21 cellular contexts compared by ENCODE assay signal in the genomic region with DNA sequence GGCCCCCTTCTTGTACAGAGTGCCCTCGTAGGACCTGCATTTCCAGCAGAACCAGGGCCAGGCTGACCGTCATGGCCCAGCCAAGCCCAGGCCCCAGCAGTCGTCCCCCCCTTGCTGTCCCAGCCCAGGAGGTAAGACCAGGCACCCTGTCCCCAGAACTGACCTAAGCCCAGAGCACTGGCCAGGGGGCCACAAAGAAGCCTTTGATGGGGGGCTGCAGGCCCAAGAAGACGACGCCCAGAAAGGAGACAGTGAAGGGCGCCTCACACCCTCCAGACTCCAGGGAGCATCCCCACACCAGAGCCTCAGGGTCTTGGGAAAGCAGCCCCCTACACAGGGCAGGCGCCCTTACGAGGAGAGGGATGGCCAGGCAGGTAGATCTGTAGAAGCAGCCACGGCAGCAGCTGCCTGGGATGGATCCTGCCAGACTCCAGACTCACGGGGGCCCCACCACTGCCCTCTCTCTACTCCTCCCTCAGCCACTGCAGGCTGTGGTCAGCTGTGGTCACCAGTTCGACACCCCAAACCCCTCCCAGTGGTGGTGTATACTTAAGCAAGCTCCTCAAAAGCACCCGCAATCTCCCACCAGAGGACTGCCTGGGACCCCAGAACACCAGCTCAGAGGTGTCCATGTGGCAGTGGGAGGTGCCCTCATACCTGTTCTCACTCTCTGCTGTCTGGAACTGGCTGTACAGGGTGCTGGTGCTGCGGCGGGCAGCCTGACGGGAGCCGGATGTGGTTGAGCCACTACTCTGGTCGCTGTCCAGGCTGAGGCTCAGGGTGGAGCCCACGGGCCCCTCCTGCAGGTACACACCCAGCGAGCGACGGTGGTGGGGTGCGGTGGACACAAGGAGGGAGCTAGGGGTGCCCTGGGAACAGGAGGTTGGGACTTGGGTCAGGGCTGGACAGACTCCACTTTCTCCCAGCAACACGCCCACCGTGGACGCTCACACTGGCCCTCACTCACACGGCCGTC. TPM values are rescaled to one million over a fixed set of nuclear protein-coding genes. Genes with fewer than 3 reads are reported as not detected.
DNase-seq lines count a peak whose midpoint lies in the region; ATAC-seq and TF ChIP-seq lines count a peak whose summit lies in the region.
"Had no signal": no experiment of that assay in that cellular context is flagged by ENCODE, and none has a peak within 500 bp of the region (broad histone marks: within the 10 kb centered on the region; RNA-seq: fewer than 3 reads in every experiment).

No MANE protein-coding gene starts in this region.

- H3F3A ChIP-seq in OCI-LY1 (ENCODE audit: insufficient read depth, low read length), result 0 out of 2 replicates have a peak, but pooled peaks cover 4% of the 10 kb centered on the region

- no peaks in the 10 kb centered on the region for H4K20me1 ChIP-seq in OCI-LY1 (ENCODE audit: insufficient read depth, low read length)

- CTCF ChIA-PET in activated naive CD4-positive, alpha-beta T cell treated with anti-CD3 and anti-CD28 coated beads for 36 hours (lab: Charles Lee), result interaction anchor here (1.2 kb wide), 1 partner anchor 14 kb away, joined by 3 read pairs; no protein-coding TSS in a partner anchor

- H3K27ac ChIP-seq in OCI-LY1 (ENCODE audit: low read depth, low read length, poor library complexity, severe bottlenecking) (peak overlapping the region; percentile 97), neuronal stem cell (replicated peaks; ENCODE audit: low read length) (no peak overlapping the region), mesenchymal stem cell (ENCODE audit: low read length, poor library complexity, severe bottlenecking) (no peak overlapping the region)
- H3K27ac ChIP-seq: cardiac muscle cell, foreskin keratinocyte, lower lobe of right lung had no signal

- H2BK120ac ChIP-seq in neuronal stem cell (ENCODE audit: low read depth, low read length), result no peak overlapping the region
- no peak overlapping the region for H2BK120ac ChIP-seq in mesenchymal stem cell (ENCODE audit: low read depth, low read length)

- H3K9me3 ChIP-seq in OCI-LY1 (ENCODE audit: low read length), result no peaks in the 10 kb centered on the region
- H3K9me3 ChIP-seq in neuronal stem cell (replicated peaks in 1 of 2; ENCODE audit: control insufficient read depth in 2 of 2, insufficient read depth in 1 of 2, low read depth in 1 of 2, low read length in 2 of 2), result peaks cover 0 to 4% of the 10 kb centered on the region in 2 donors
- no peaks in the 10 kb centered on the region for H3K9me3 ChIP-seq in mesenchymal stem cell (ENCODE audit: control insufficient read depth, low read length)
- H3K9me3 ChIP-seq: lower lobe of right lung had no signal

- no peaks in the 10 kb centered on the region for H3K9me2 ChIP-seq in OCI-LY1 (ENCODE audit: low read depth, low read length)

- H3K23ac ChIP-seq in neuronal stem cell (ENCODE audit: low read depth, low read length, poor library complexity), result peak overlapping the region; percentile 6
- no peak overlapping the region for H3K23ac ChIP-seq in mesenchymal stem cell (ENCODE audit: low read length in 2 of 2)

- no peak overlapping the region for H4K91ac ChIP-seq in neuronal stem cell (ENCODE audit: low read depth, low read length, poor library complexity)
- no peak overlapping the region for H4K91ac ChIP-seq in mesenchymal stem cell (ENCODE audit: low read length)

- intact Hi-C loops in activated naive CD4-positive, alpha-beta T cell treated with anti-CD3 and anti-CD28 coated beads for 36 hours (cut with micrococcal nuclease), result no loop called here

- peak; percentile 25 for ATAC-seq in esophagus mucosa
- ATAC-seq: activated CD4-positive, alpha-beta T cell treated with anti-CD3 and anti-CD28 coated beads for 36 hours; foreskin keratinocyte; lower lobe of right lung had no signal

- no peak overlapping the region for H3K4me2 ChIP-seq in OCI-LY1 (ENCODE audit: low read length)
- H3K4me2 ChIP-seq in neuronal stem cell (ENCODE audit: insufficient read depth, low read length, poor library complexity, severe bottlenecking), result no peak overlapping the region
- no peak overlapping the region for H3K4me2 ChIP-seq in mesenchymal stem cell (ENCODE audit: low read length, poor library complexity, severe bottlenecking)

- no peak for TF ChIP-seq CTCF in OCI-LY1 (IDR thresholded peaks at IDR 0.05; ENCODE audit: low read length)
- TF ChIP-seq CTCF in nephron progenitor cell (IDR thresholded peaks at IDR 0.05), result no peak

- H4K8ac ChIP-seq in neuronal stem cell (ENCODE audit: low read depth, low read length) (no peak overlapping the region), mesenchymal stem cell (ENCODE audit: low read length) (no peak overlapping the region)

- no peak overlapping the region for H3K4me3 Mint-ChIP-seq in activated naive CD4-positive, alpha-beta T cell treated with anti-CD3 and anti-CD28 coated beads for 36 hours
- H3K4me3 Mint-ChIP-seq in nephron progenitor cell, result no peak overlapping the region
- H3K4me3 Mint-ChIP-seq: activated CD4-positive, alpha-beta T cell treated with anti-CD3 and anti-CD28 coated beads for 36 hours had no signal

- H2AFZ ChIP-seq in OCI-LY1 (ENCODE audit: low read length) (no peak overlapping the region), neuronal stem cell (ENCODE audit: low read length) (no peak overlapping the region), mesenchymal stem cell (ENCODE audit: low read depth, low read length) (no peak overlapping the region)

- peak overlapping the region; percentile 56 for H3K14ac ChIP-seq in neuronal stem cell (ENCODE audit: low read length)
- H3K14ac ChIP-seq in mesenchymal stem cell (ENCODE audit: low read length in 2 of 2), result no peak overlapping the region

- peak overlapping the region; percentile 22 for H3K27ac Mint-ChIP-seq in activated naive CD4-positive, alpha-beta T cell treated with anti-CD3 and anti-CD28 coated beads for 36 hours
- no peak overlapping the region for H3K27ac Mint-ChIP-seq in nephron progenitor cell

- H3K36me3 ChIP-seq in OCI-LY1 (ENCODE audit: insufficient read depth, low read length) (peaks cover 74% of the 10 kb centered on the region), neuronal stem cell (replicated peaks in 1 of 2; ENCODE audit: control insufficient read depth in 2 of 2, insufficient read depth in 2 of 2, low read length in 2 of 2) (peaks cover 35 to 89% of the 10 kb centered on the region in 2 donors), mesenchymal stem cell (ENCODE audit: control insufficient read depth in 1 of 2, insufficient read depth in 2 of 2, low read depth in 1 of 2, low read length in 2 of 2) (peaks cover 67 to 69% of the 10 kb centered on the region in 2 experiments)

- H3K9ac ChIP-seq in OCI-LY1 (ENCODE audit: low read length), result no peak overlapping the region
- H3K9ac ChIP-seq in neuronal stem cell (ENCODE audit: low read depth, low read length, poor library complexity), result peak overlapping the region; percentile 21
- no peak overlapping the region for H3K9ac ChIP-seq in mesenchymal stem cell (ENCODE audit: low read length)

- H3K79me1 ChIP-seq in neuronal stem cell (ENCODE audit: low read depth, low read length), result peaks cover 5% of the 10 kb centered on the region
- H3K79me1 ChIP-seq in mesenchymal stem cell (replicated peaks; ENCODE audit: low read length, poor library complexity, severe bottlenecking), result peaks cover 9% of the 10 kb centered on the region

- no peaks in the 10 kb centered on the region for H3K79me2 ChIP-seq in OCI-LY1 (ENCODE audit: insufficient read depth, low read length)

- H3K36me3 Mint-ChIP-seq in activated naive CD4-positive, alpha-beta T cell treated with anti-CD3 and anti-CD28 coated beads for 36 hours (ENCODE audit: low read depth), result peaks cover 5% of the 10 kb centered on the region
- H3K36me3 Mint-ChIP-seq in nephron progenitor cell (ENCODE audit: low read depth), result peaks cover 45% of the 10 kb centered on the region

- H3K4me1 ChIP-seq in OCI-LY1 (ENCODE audit: insufficient read depth, low read length, severe bottlenecking), result peaks cover 70% of the 10 kb centered on the region
- peaks cover 0 to 4% of the 10 kb centered on the region in 2 donors for H3K4me1 ChIP-seq in neuronal stem cell (ENCODE audit: control insufficient read depth in 2 of 2, insufficient read depth in 1 of 2, low read depth in 1 of 2, low read length in 2 of 2)
- H3K4me1 ChIP-seq in mesenchymal stem cell (ENCODE audit: control insufficient read depth, insufficient read depth, low read depth, low read length), result peaks cover 20% of the 10 kb centered on the region
- H3K4me1 ChIP-seq: foreskin keratinocyte had no signal

- H3K27me3 ChIP-seq in OCI-LY1 (ENCODE audit: insufficient read depth, low read length) (no peaks in the 10 kb centered on the region), neuronal stem cell (ENCODE audit: control insufficient read depth in 3 of 3, insufficient read depth in 3 of 3, low read depth in 1 of 3, low read length in 3 of 3) (no peaks in the 10 kb centered on the region), mesenchymal stem cell (ENCODE audit: control insufficient read depth in 1 of 2, insufficient read depth in 1 of 2, low read length in 2 of 2) (no peaks in the 10 kb centered on the region)
- H3K27me3 ChIP-seq: cardiac muscle cell, foreskin keratinocyte had no signal

- no peak overlapping the region for H3K4me3 ChIP-seq in OCI-LY1 (ENCODE audit: low read depth, low read length, poor library complexity, severe bottlenecking)
- no peak overlapping the region for H3K4me3 ChIP-seq in neuronal stem cell (ENCODE audit: low read length in 2 of 2)
- H3K4me3 ChIP-seq in mesenchymal stem cell (ENCODE audit: insufficient read depth in 1 of 2, low read depth in 1 of 2, low read length in 2 of 2), result no peak overlapping the region
- H3K4me3 ChIP-seq: cardiac muscle cell, lower lobe of right lung had no signal

- H2BK12ac ChIP-seq in neuronal stem cell (ENCODE audit: low read length), result no peak overlapping the region
- no peak overlapping the region for H2BK12ac ChIP-seq in mesenchymal stem cell (ENCODE audit: low read length in 2 of 2)

- no peaks in the 10 kb centered on the region for H3K9me3 Mint-ChIP-seq in activated naive CD4-positive, alpha-beta T cell treated with anti-CD3 and anti-CD28 coated beads for 36 hours
- H3K9me3 Mint-ChIP-seq in nephron progenitor cell, result no peaks in the 10 kb centered on the region

- no peaks in the 10 kb centered on the region for H3K27me3 Mint-ChIP-seq in activated naive CD4-positive, alpha-beta T cell treated with anti-CD3 and anti-CD28 coated beads for 36 hours (ENCODE audit: low read depth)
- peaks cover 3% of the 10 kb centered on the region for H3K27me3 Mint-ChIP-seq in nephron progenitor cell (ENCODE audit: low read depth, poor library complexity)
- H3K27me3 Mint-ChIP-seq: activated CD4-positive, alpha-beta T cell treated with anti-CD3 and anti-CD28 coated beads for 36 hours had no signal

- WGBS in neuronal stem cell (ENCODE audit: extremely low coverage in 2 of 2, insufficient read length in 2 of 2, insufficient replicate concordance in 1 of 2), 2 donors, result no CpG with 5 or more reads among the region's 27 CpGs
- 97% methylated on average over 25 of the region's 27 CpGs for WGBS in mesenchymal stem cell

- H2AK5ac ChIP-seq in neuronal stem cell (ENCODE audit: low read depth, low read length), result no peak overlapping the region
- no peak overlapping the region for H2AK5ac ChIP-seq in mesenchymal stem cell (ENCODE audit: low read length, severe bottlenecking)

- H3K4ac ChIP-seq in neuronal stem cell (ENCODE audit: low read length) (no peak overlapping the region), mesenchymal stem cell (ENCODE audit: low read depth in 1 of 2, low read length in 2 of 2) (no peak overlapping the region)

- H3K4me1 Mint-ChIP-seq in activated naive CD4-positive, alpha-beta T cell treated with anti-CD3 and anti-CD28 coated beads for 36 hours (ENCODE audit: low read depth), result peaks cover 12% of the 10 kb centered on the region
- H3K4me1 Mint-ChIP-seq in nephron progenitor cell, result peaks cover 7% of the 10 kb centered on the region

- H2BK5ac ChIP-seq in neuronal stem cell (ENCODE audit: low read length), result no peak overlapping the region
- H2BK5ac ChIP-seq in mesenchymal stem cell (ENCODE audit: low read depth, low read length, poor library complexity, severe bottlenecking), result no peak overlapping the region

- H2BK15ac ChIP-seq in neuronal stem cell (ENCODE audit: low read length), result no peak overlapping the region
- no peak overlapping the region for H2BK15ac ChIP-seq in mesenchymal stem cell (ENCODE audit: low read depth, poor library complexity, severe bottlenecking)

- no peak for DNase-seq in activated naive CD4-positive, alpha-beta T cell treated with anti-CD3 and anti-CD28 coated beads for 36 hours
- DNase-seq in activated naive CD4-positive, alpha-beta T cell treated with Interleukin-2 at 50 U/mL for 16 hours, result no peak
- DNase-seq in neuronal stem cell (ENCODE audit: low spot score), result no peak
- no peak for DNase-seq in nephron progenitor cell
- DNase-seq in mesenchymal stem cell, result no peak
- no peak for DNase-seq in glomerular visceral epithelial cell (ENCODE audit: extremely low spot score)
- DNase-seq: activated CD4-positive, alpha-beta T cell treated with anti-CD3 and anti-CD28 coated beads for 36 hours; COR-L47; foreskin keratinocyte; islet precursor cell; lower lobe of right lung; NCI-H1092 treated with DMSO at 0.1 percent for 48 hours; NCI-H2081 treated with DMSO at 0.1 percent for 48 hours; stimulated activated CD4-positive, alpha-beta T cell treated with anti-CD3 and anti-CD28 coated beads, Interleukin-4, amount 100 ng/mL, for 24 hours had no signal

- H3K18ac ChIP-seq in neuronal stem cell (ENCODE audit: low read length) (no peak overlapping the region), mesenchymal stem cell (ENCODE audit: low read depth in 1 of 2, low read length in 2 of 2) (no peak overlapping the region)

RNA-seq across cellular contexts. Expression of a gene that starts 27.0 kb away (rescaled TPM):
- total RNA-seq in activated naive CD4-positive, alpha-beta T cell treated with anti-CD3 and anti-CD28 coated beads for 36 hours, result 100 to 1,000 TPM; 100 TPM
- 55.0 TPM for total RNA-seq in esophagus mucosa
- polyA plus RNA-seq in neuronal stem cell (2013, experiment 1 of 2), result 39.3 TPM
- 38.7 TPM for polyA plus RNA-seq in neuronal stem cell (2013, experiment 2 of 2)
- 23.9 TPM for polyA plus RNA-seq in mesenchymal stem cell (2013, experiment 1 of 2)
- polyA plus RNA-seq in mesenchymal stem cell (2013, experiment 2 of 2), result 22.7 TPM

RNA-seq across cellular contexts. Expression of a gene that starts 33.5 kb away (rescaled TPM):
- 1 to 10 TPM; 7.5 to 8.3 TPM for total RNA-seq in activated naive CD4-positive, alpha-beta T cell treated with anti-CD3 and anti-CD28 coated beads for 36 hours
- 11.7 TPM for total RNA-seq in esophagus mucosa
- polyA plus RNA-seq in neuronal stem cell (2013, experiment 1 of 2), result 2.4 TPM
- polyA plus RNA-seq in neuronal stem cell (2013, experiment 2 of 2), result 2.2 TPM
- polyA plus RNA-seq in mesenchymal stem cell (2013, experiment 1 of 2), result 11.3 TPM
- polyA plus RNA-seq in mesenchymal stem cell (2013, experiment 2 of 2), result 10.9 TPM

RNA-seq across cellular contexts. Expression of a gene that starts 38.8 kb away (rescaled TPM):
- total RNA-seq in activated naive CD4-positive, alpha-beta T cell treated with anti-CD3 and anti-CD28 coated beads for 36 hours, result under 1 TPM in 1 of 2 experiments, not detected in 1; 0.31 TPM
- total RNA-seq in esophagus mucosa, result not detected
- 0.33 TPM for polyA plus RNA-seq in neuronal stem cell (2013, experiment 1 of 2)
- 0.26 TPM for polyA plus RNA-seq in neuronal stem cell (2013, experiment 2 of 2)
- 0.14 TPM for polyA plus RNA-seq in mesenchymal stem cell (2013, experiment 1 of 2)
- 0.16 TPM for polyA plus RNA-seq in mesenchymal stem cell (2013, experiment 2 of 2)
- total RNA-seq: cardiac muscle cell, Daoy, dermis microvascular lymphatic vessel endothelial cell, epithelial cell of proximal tubule, foreskin keratinocyte, lower lobe of right lung, urinary bladder had no signal
- polyA plus RNA-seq: cardiac muscle cell, urinary bladder had no signal

RNA-seq across cellular contexts. Expression of a gene that starts 59.6 kb away (rescaled TPM):
- total RNA-seq in activated naive CD4-positive, alpha-beta T cell treated with anti-CD3 and anti-CD28 coated beads for 36 hours, result 10 to 100 TPM; 41.4 to 42.0 TPM
- 43.7 TPM for total RNA-seq in esophagus mucosa
- polyA plus RNA-seq in neuronal stem cell (2013, experiment 1 of 2), result 29.8 TPM
- 30.2 TPM for polyA plus RNA-seq in neuronal stem cell (2013, experiment 2 of 2)
- 81.8 TPM for polyA plus RNA-seq in mesenchymal stem cell (2013, experiment 1 of 2)
- polyA plus RNA-seq in mesenchymal stem cell (2013, experiment 2 of 2), result 79.8 TPM
